22 cellular contexts compared by ENCODE assay signal in the genomic region with DNA sequence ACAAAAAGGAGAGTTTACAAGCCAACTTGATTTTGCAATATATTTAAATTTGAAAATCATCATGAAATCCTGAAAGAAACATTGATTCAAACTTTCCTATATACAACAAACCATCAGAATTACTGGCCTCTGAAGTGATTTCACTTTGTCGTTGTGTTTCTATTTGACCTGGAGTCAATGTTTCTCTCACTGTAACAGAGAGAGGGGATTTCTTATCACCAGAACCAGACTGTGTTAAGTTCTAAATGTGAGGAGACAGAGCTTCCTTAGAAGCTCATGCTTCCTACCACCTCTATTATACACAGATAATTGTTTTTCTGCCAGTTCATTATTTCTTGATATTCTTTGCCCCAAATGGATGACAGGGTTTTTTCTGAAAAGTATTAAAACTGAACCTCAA.
"Had no signal": no experiment of that assay in that cellular context is flagged by ENCODE, and none has a peak within 500 bp of the region (broad histone marks: within the 10 kb centered on the region; RNA-seq: fewer than 3 reads in every experiment).

No MANE protein-coding gene starts in this region.

- H3K4me3 ChIP-seq: ascending aorta, tibial nerve had no signal

- H3K36me3 ChIP-seq: ascending aorta, brain microvascular endothelial cell, neutrophil, tibial nerve had no signal

- H3K9ac ChIP-seq: parathyroid adenoma had no signal

- H2AFZ ChIP-seq: parathyroid adenoma had no signal

- H3K9me3 ChIP-seq: ascending aorta, neutrophil, tibial nerve had no signal

- FAIRE-seq: frontal cortex, islet of Langerhans had no signal

- H3K79me2 ChIP-seq: parathyroid adenoma had no signal

- DNase-seq: activated CD8-positive, alpha-beta memory T cell treated with anti-CD3 and anti-CD28 coated beads for 24 hours; activated CD8-positive, alpha-beta memory T cell treated with anti-CD3 and anti-CD28 coated beads, Interleukin-2, amount 50 U/mL, for 4 hours; activated T-cell treated with anti-CD3 and anti-CD28 coated beads, Interleukin-2, amount 50 U/mL, for 24 hours; caudate nucleus; effector CD4-positive, alpha-beta T cell; hypothalamus; left ventricle myocardium superior; midbrain; right cardiac atrium; stimulated activated CD4-positive, alpha-beta T cell treated with anti-CD3 and anti-CD28 coated beads, Interleukin-1b, Interleukin-23, amount 100 ng/mL, for 48 hours; T1000 had no signal

- H3K4me1 ChIP-seq: ascending aorta, parathyroid adenoma, tibial nerve had no signal

- H3K27me3 ChIP-seq: ascending aorta, brain microvascular endothelial cell, neutrophil, tibial nerve had no signal

- H3K27ac ChIP-seq: ascending aorta, brain microvascular endothelial cell, neutrophil, parathyroid adenoma, tibial nerve had no signal

- ATAC-seq: activated naive CD4-positive, alpha-beta T cell treated with anti-CD3 and anti-CD28 coated beads, Interleukin-2, amount 50 U/mL, for 72 hours; activated T-helper 17 cell treated with anti-CD3 and anti-CD28 coated beads, Interleukin-2, amount 50 U/mL, for 72 hours; left ventricle myocardium superior; natural killer cell treated with Interleukin-12 subunit alpha and Interleukin-12 subunit beta and Interleukin-15 and Interleukin-18, amount 100 ng/mL, for 72 hours; right cardiac atrium; WTC11 had no signal
